1 cellular context compared by ENCODE assay signal in genomic region chr15:101088788-101089578, GRCh38.
TF ChIP-seq lines count a peak whose summit lies in the region.

No MANE protein-coding gene starts in this region.

TF ChIP-seq in H1, 55 proteins besides CTCF, POLR2A, EP300 and RAD21 (continued from another document):
- TF ChIP-seq, protein P1, sequence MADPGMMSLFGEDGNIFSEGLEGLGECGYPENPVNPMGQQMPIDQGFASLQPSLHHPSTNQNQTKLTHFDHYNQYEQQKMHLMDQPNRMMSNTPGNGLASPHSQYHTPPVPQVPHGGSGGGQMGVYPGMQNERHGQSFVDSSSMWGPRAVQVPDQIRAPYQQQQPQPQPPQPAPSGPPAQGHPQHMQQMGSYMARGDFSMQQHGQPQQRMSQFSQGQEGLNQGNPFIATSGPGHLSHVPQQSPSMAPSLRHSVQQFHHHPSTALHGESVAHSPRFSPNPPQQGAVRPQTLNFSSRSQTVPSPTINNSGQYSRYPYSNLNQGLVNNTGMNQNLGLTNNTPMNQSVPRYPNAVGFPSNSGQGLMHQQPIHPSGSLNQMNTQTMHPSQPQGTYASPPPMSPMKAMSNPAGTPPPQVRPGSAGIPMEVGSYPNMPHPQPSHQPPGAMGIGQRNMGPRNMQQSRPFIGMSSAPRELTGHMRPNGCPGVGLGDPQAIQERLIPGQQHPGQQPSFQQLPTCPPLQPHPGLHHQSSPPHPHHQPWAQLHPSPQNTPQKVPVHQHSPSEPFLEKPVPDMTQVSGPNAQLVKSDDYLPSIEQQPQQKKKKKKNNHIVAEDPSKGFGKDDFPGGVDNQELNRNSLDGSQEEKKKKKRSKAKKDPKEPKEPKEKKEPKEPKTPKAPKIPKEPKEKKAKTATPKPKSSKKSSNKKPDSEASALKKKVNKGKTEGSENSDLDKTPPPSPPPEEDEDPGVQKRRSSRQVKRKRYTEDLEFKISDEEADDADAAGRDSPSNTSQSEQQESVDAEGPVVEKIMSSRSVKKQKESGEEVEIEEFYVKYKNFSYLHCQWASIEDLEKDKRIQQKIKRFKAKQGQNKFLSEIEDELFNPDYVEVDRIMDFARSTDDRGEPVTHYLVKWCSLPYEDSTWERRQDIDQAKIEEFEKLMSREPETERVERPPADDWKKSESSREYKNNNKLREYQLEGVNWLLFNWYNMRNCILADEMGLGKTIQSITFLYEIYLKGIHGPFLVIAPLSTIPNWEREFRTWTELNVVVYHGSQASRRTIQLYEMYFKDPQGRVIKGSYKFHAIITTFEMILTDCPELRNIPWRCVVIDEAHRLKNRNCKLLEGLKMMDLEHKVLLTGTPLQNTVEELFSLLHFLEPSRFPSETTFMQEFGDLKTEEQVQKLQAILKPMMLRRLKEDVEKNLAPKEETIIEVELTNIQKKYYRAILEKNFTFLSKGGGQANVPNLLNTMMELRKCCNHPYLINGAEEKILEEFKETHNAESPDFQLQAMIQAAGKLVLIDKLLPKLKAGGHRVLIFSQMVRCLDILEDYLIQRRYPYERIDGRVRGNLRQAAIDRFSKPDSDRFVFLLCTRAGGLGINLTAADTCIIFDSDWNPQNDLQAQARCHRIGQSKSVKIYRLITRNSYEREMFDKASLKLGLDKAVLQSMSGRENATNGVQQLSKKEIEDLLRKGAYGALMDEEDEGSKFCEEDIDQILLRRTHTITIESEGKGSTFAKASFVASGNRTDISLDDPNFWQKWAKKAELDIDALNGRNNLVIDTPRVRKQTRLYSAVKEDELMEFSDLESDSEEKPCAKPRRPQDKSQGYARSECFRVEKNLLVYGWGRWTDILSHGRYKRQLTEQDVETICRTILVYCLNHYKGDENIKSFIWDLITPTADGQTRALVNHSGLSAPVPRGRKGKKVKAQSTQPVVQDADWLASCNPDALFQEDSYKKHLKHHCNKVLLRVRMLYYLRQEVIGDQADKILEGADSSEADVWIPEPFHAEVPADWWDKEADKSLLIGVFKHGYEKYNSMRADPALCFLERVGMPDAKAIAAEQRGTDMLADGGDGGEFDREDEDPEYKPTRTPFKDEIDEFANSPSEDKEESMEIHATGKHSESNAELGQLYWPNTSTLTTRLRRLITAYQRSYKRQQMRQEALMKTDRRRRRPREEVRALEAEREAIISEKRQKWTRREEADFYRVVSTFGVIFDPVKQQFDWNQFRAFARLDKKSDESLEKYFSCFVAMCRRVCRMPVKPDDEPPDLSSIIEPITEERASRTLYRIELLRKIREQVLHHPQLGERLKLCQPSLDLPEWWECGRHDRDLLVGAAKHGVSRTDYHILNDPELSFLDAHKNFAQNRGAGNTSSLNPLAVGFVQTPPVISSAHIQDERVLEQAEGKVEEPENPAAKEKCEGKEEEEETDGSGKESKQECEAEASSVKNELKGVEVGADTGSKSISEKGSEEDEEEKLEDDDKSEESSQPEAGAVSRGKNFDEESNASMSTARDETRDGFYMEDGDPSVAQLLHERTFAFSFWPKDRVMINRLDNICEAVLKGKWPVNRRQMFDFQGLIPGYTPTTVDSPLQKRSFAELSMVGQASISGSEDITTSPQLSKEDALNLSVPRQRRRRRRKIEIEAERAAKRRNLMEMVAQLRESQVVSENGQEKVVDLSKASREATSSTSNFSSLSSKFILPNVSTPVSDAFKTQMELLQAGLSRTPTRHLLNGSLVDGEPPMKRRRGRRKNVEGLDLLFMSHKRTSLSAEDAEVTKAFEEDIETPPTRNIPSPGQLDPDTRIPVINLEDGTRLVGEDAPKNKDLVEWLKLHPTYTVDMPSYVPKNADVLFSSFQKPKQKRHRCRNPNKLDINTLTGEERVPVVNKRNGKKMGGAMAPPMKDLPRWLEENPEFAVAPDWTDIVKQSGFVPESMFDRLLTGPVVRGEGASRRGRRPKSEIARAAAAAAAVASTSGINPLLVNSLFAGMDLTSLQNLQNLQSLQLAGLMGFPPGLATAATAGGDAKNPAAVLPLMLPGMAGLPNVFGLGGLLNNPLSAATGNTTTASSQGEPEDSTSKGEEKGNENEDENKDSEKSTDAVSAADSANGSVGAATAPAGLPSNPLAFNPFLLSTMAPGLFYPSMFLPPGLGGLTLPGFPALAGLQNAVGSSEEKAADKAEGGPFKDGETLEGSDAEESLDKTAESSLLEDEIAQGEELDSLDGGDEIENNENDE (IDR thresholded peaks at IDR 0.05; ENCODE audit: insufficient replicate concordance, low read length) = no peak
- no peak for TF ChIP-seq NRF1 (IDR thresholded peaks at IDR 0.05; ENCODE audit: low read depth, low read length)
- TF ChIP-seq TAF7 (optimal IDR thresholded peaks at IDR 0.05; ENCODE audit: borderline replicate concordance, low read depth, low read length) = no peak
- no peak for TF ChIP-seq ZNF274 (IDR thresholded peaks at IDR 0.05; ENCODE audit: borderline replicate concordance, extremely low read depth, low read length)
- TF ChIP-seq CBX5 (IDR thresholded peaks at IDR 0.05; ENCODE audit: low read depth, low read length) = no peak
- TF ChIP-seq POLR2AphosphoS5 (IDR thresholded peaks at IDR 0.05; ENCODE audit: low read depth, low read length) = no peak
- TF ChIP-seq HDAC2 (IDR thresholded peaks at IDR 0.05; ENCODE audit: borderline replicate concordance in 1 of 2, low read depth in 2 of 2, low read length in 2 of 2) = no peak
- TF ChIP-seq RXRA (IDR thresholded peaks at IDR 0.05; ENCODE audit: insufficient read depth, low read depth, low read length) = no peak
- peak; percentile 28; the same call in 1 of the 2 replicates for TF ChIP-seq CREB1 (IDR thresholded peaks at IDR 0.05)
- no peak for TF ChIP-seq GTF2F1 (IDR thresholded peaks at IDR 0.05; ENCODE audit: borderline replicate concordance, low read depth, low read length)
- TF ChIP-seq TEAD4 (IDR thresholded peaks at IDR 0.05; ENCODE audit: low read depth, low read length) = no peak
- TF ChIP-seq SUZ12 (IDR thresholded peaks at IDR 0.05; ENCODE audit: low read length) = no peak
- TF ChIP-seq BCL11A (IDR thresholded peaks at IDR 0.05; ENCODE audit: low read depth in 2 of 2, low read length in 2 of 2) = no peak
- no peak for TF ChIP-seq TBP (IDR thresholded peaks at IDR 0.05; ENCODE audit: low read depth, low read length)
- no peak for TF ChIP-seq CHD1 (IDR thresholded peaks at IDR 0.05; ENCODE audit: low read depth, low read length)
- no peak for TF ChIP-seq SIRT6 (IDR thresholded peaks at IDR 0.05; ENCODE audit: low read length)
- TF ChIP-seq TAF1 (IDR thresholded peaks at IDR 0.05; ENCODE audit: low read depth, low read length) = 0 out of 2 replicates have a peak, but pooled peaks have one; percentile 27
- no peak for TF ChIP-seq MAFK (IDR thresholded peaks at IDR 0.05; ENCODE audit: low read depth, low read length)
- TF ChIP-seq YY1 (IDR thresholded peaks at IDR 0.05; ENCODE audit: low read depth, low read length) = peak; percentile 93
- TF ChIP-seq KDM1A (IDR thresholded peaks at IDR 0.05; ENCODE audit: borderline replicate concordance, low read length) = 0 out of 2 replicates have a peak, but pooled peaks have one; percentile 15
- no peak for TF ChIP-seq NANOG (IDR thresholded peaks at IDR 0.05; ENCODE audit: insufficient read depth, low read depth, low read length, poor library complexity, severe bottlenecking)
- 0 out of 4 replicates have a peak, but pooled peaks of 1 of the 2 experiments have one; percentile 37 for TF ChIP-seq SIN3A (conservative IDR thresholded peaks at IDR 0.05 in 1 of 2, IDR thresholded peaks at IDR 0.05 in 1 of 2; ENCODE audit: low read depth in 1 of 2, low read length in 2 of 2)
- TF ChIP-seq, protein P2, sequence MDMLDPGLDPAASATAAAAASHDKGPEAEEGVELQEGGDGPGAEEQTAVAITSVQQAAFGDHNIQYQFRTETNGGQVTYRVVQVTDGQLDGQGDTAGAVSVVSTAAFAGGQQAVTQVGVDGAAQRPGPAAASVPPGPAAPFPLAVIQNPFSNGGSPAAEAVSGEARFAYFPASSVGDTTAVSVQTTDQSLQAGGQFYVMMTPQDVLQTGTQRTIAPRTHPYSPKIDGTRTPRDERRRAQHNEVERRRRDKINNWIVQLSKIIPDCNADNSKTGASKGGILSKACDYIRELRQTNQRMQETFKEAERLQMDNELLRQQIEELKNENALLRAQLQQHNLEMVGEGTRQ (IDR thresholded peaks at IDR 0.05; ENCODE audit: low read length) = no peak; the same call in 1 of the 2 replicates
- TF ChIP-seq SAP30 (IDR thresholded peaks at IDR 0.05; ENCODE audit: insufficient read depth, insufficient replicate concordance, low read length) = no peak
- no peak for TF ChIP-seq EGR1 (IDR thresholded peaks at IDR 0.05; ENCODE audit: borderline replicate concordance, low read depth, low read length)
- TF ChIP-seq ATF2 (IDR thresholded peaks at IDR 0.05; ENCODE audit: low read length) = no peak
- no peak for TF ChIP-seq EZH2 (IDR thresholded peaks at IDR 0.05; ENCODE audit: low read depth, low read length, severe bottlenecking)
- TF ChIP-seq, protein P3, sequence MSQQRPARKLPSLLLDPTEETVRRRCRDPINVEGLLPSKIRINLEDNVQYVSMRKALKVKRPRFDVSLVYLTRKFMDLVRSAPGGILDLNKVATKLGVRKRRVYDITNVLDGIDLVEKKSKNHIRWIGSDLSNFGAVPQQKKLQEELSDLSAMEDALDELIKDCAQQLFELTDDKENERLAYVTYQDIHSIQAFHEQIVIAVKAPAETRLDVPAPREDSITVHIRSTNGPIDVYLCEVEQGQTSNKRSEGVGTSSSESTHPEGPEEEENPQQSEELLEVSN (IDR thresholded peaks at IDR 0.05) = peak; percentile 47; the same call in 1 of the 2 replicates
- TF ChIP-seq POU5F1 (IDR thresholded peaks at IDR 0.05; ENCODE audit: low read depth, low read length) = no peak
- TF ChIP-seq HDAC6 (IDR thresholded peaks at IDR 0.05; ENCODE audit: low read depth, low read length) = no peak
- TF ChIP-seq CHD2 (IDR thresholded peaks at IDR 0.05; ENCODE audit: low read length) = no peak
- no peak for TF ChIP-seq ASH2L (IDR thresholded peaks at IDR 0.05; ENCODE audit: low read length)
- no peak for TF ChIP-seq SP1 (IDR thresholded peaks at IDR 0.05; ENCODE audit: low read depth, low read length)
- TF ChIP-seq PHF8 (conservative IDR thresholded peaks at IDR 0.05; ENCODE audit: low read depth, low read length) = no peak
- peak; percentile 58 for TF ChIP-seq CTBP2 (IDR thresholded peaks at IDR 0.05; ENCODE audit: borderline replicate concordance, insufficient read depth, insufficient read length, low read length)
- TF ChIP-seq SP4 (IDR thresholded peaks at IDR 0.05; ENCODE audit: low read length) = no peak
- TF ChIP-seq KDM5A (IDR thresholded peaks at IDR 0.05; ENCODE audit: low read length) = no peak
- no peak for TF ChIP-seq CBX8 (IDR thresholded peaks at IDR 0.05; ENCODE audit: borderline replicate concordance, low read depth, low read length)
- peak; percentile 46; the same call in 1 of the 2 replicates for TF ChIP-seq JUND (IDR thresholded peaks at IDR 0.05; ENCODE audit: low read length)
- TF ChIP-seq RBBP5 (IDR thresholded peaks at IDR 0.05; ENCODE audit: borderline replicate concordance, low read depth, low read length) = no peak
- TF ChIP-seq TCF12 (IDR thresholded peaks at IDR 0.05; ENCODE audit: low read depth, low read length) = no peak
- TF ChIP-seq ATF3 (IDR thresholded peaks at IDR 0.05; ENCODE audit: insufficient read depth, low read depth, low read length) = 0 out of 2 replicates have a peak, but pooled peaks have one; percentile 5
- no peak for TF ChIP-seq RNF2 (IDR thresholded peaks at IDR 0.05; ENCODE audit: borderline replicate concordance, low read depth, low read length, missing control alignments, poor library complexity, severe bottlenecking)
- TF ChIP-seq CEBPB (IDR thresholded peaks at IDR 0.05; ENCODE audit: low read depth, low read length) = no peak
- TF ChIP-seq MAX (IDR thresholded peaks at IDR 0.05) = peak; percentile 58
- no peak for TF ChIP-seq SRF (IDR thresholded peaks at IDR 0.05; ENCODE audit: low read depth, low read length)
- no peak for TF ChIP-seq KDM4A (IDR thresholded peaks at IDR 0.05; ENCODE audit: low read depth, low read length, severe bottlenecking)
